Comparison of ENCODE assay signal across 14 cellular contexts in the genomic region with DNA sequence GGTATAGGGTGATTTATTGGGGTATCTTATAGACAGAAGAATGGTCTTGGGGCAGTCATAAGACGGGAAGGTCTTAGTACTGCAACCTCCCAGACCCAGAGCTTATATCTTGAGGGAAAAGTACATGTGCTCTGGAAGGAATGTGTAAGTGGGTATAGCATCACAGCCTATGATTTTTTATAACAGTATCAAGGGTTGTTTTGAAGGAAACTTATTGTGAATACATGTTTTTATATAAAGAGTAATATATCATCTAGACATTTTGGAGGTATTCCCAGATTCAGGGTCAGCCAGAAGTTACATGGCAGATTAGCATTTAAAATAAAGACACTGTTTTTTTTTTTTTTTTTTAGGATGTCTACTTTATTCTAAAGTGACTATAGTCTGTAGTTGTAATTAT. TPM values are rescaled to one million over a fixed set of nuclear protein-coding genes. Genes with fewer than 3 reads are reported as not detected.
DNase-seq lines count a peak whose midpoint lies in the region; ATAC-seq and TF ChIP-seq lines count a peak whose summit lies in the region.
"Had no signal": no experiment of that assay in that cellular context is flagged by ENCODE, and none has a peak within 500 bp of the region (broad histone marks: within the 10 kb centered on the region; RNA-seq: fewer than 3 reads in every experiment).

No MANE protein-coding gene starts in this region.

- DNase-seq in GM04504 (ENCODE audit: low read depth) (peak; percentile 46), amniotic epithelial cell (ENCODE audit: low read depth) (peak; percentile 96), foreskin fibroblast (peak; percentile 53 to 70), hippocampal formation (lab: John Stamatoyannopoulos, UW) (no peak)
- DNase-seq: activated naive CD4-positive, alpha-beta T cell treated with Interleukin-2 at 50 U/mL for 16 hours; CD4-positive, CD25-positive, alpha-beta regulatory T cell; cerebellar nuclear complex; NCI-H510A treated with DMSO at 0.1 percent for 48 hours; stimulated activated CD4-positive, alpha-beta T cell treated with anti-CD3 and anti-CD28 coated beads, Interleukin-4, amount 100 ng/mL, for 4 hours; stimulated activated naive B cell treated with anti-CD40 and anti-IgM and Interleukin-4, amounts not matched to agents 10 μg/mL and 1 μg/mL and 100 μg/mL, for 72 hours; T-helper 9 cell had no signal

- TF ChIP-seq CTCF in foreskin fibroblast (IDR thresholded peaks at IDR 0.05; ENCODE audit: low read depth, low read length) = no peak

- no peak overlapping the region for H3K4me2 ChIP-seq in skeletal muscle satellite cell (ENCODE audit: low read length)

- peaks cover 31% of the 10 kb centered on the region for H3K4me1 ChIP-seq in skeletal muscle satellite cell (ENCODE audit: control insufficient read depth, insufficient read depth, low read length)

- H3K36me3 ChIP-seq in skeletal muscle satellite cell (ENCODE audit: insufficient read depth, low read length) = peaks cover 29% of the 10 kb centered on the region

- ATAC-seq in GM21360 (IDR thresholded peaks at IDR 0.05; ENCODE audit: unreplicated experiment) = no peak
- no peak for ATAC-seq in activated CD4-positive, CD25-positive, alpha-beta regulatory T cell treated with anti-CD3 and anti-CD28 coated beads, Interleukin-2, amount 50 U/mL, for 24 hours
- ATAC-seq: stimulated activated naive B cell treated with anti-CD40 and anti-IgM and Interleukin-4, amounts not matched to agents 10 μg/mL and 1 μg/mL and 100 μg/mL, for 72 hours had no signal

- no peaks in the 10 kb centered on the region for H3K9me3 ChIP-seq in skeletal muscle satellite cell (replicated peaks; ENCODE audit: low read length)

- no peaks in the 10 kb centered on the region for H3K27me3 ChIP-seq in skeletal muscle satellite cell (ENCODE audit: control insufficient read depth, insufficient read depth, low read length)

- H3K4me3 ChIP-seq in foreskin fibroblast (ENCODE audit: low read depth in 1 of 2, low read length in 2 of 2) = no peak overlapping the region
- no peak overlapping the region for H3K4me3 ChIP-seq in skeletal muscle satellite cell (ENCODE audit: low read length)

- peak overlapping the region; percentile 26 for H3K9ac ChIP-seq in skeletal muscle satellite cell (ENCODE audit: low read depth, low read length)

RNA-seq across cellular contexts. Expression of gene PPP1R21, which starts 41.7 kb away (rescaled TPM):
- 10.6 and 12.9 TPM in 2 replicates for total RNA-seq in skeletal muscle satellite cell (2012; rRNA removed)

RNA-seq across cellular contexts. Expression of gene STON1, which starts 47.6 kb away (rescaled TPM):
- 2.0 TPM in 2 replicates for total RNA-seq in skeletal muscle satellite cell (2012; rRNA removed)

Comparison
In these comparisons a context has a peak if more than half of its experiments do, and no peak if none do; other contexts are left out.
1. DNase-seq: peak in GM04504 (single experiment), amniotic epithelial cell (single experiment) and foreskin fibroblast (2 of 2); none in hippocampal formation (0 of 2).